8 cellular contexts compared by ENCODE assay signal in genomic region chr6:166989427-166990034, GRCh38. TPM values are rescaled to one million over a fixed set of nuclear protein-coding genes. Genes with fewer than 3 reads are reported as not detected.
DNase-seq lines count a peak whose midpoint lies in the region; ATAC-seq, FAIRE-seq and TF ChIP-seq lines count a peak whose summit lies in the region.

No MANE protein-coding gene starts in this region.

- no peaks in the 10 kb centered on the region for H3K27me3 ChIP-seq in bronchial epithelial cell (ENCODE audit: control insufficient read depth, insufficient read depth, low read length)
- H3K27me3 ChIP-seq in transverse colon = no peaks in the 10 kb centered on the region

- DNase-seq in AG09309 (ENCODE audit: low read depth) (no peak), T-helper 2 cell (peak in 4 of 5 experiments; percentile 5 to 74 (median 24)), bronchial epithelial cell (ENCODE audit: low read depth) (peak; percentile 20), mesothelial cell of epicardium (ENCODE audit: low spot score in 2 of 2, unreplicated experiment in 2 of 2) (no peak), transverse colon (no peak)

- no peak overlapping the region for H3K27ac ChIP-seq in transverse colon

- TF ChIP-seq POLR2A in GM18505 (IDR thresholded peaks at IDR 0.05; ENCODE audit: borderline replicate concordance, extremely low read depth, insufficient read depth, insufficient read length) (no peak), transverse colon (IDR thresholded peaks at IDR 0.05) (no peak)

- intact Hi-C loops in transverse colon (cut with DNase I; ENCODE audit: low total_unique reads) = loop anchor here (10.0 kb wide), 1 partner anchor 205 kb away; no protein-coding TSS in a partner anchor

- TF ChIP-seq CTCF in AG09309 (IDR thresholded peaks at IDR 0.05; ENCODE audit: control insufficient read depth, insufficient read depth, low read depth, low read length, missing control alignments) (peak; percentile 69), bronchial epithelial cell (IDR thresholded peaks at IDR 0.05; ENCODE audit: insufficient read depth, low read length, severe bottlenecking) (peak; percentile 54), mesothelial cell of epicardium (IDR thresholded peaks at IDR 0.05; ENCODE audit: unreplicated experiment) (no peak), transverse colon (IDR thresholded peaks at IDR 0.05) (peak; percentile 31 to 57 (median 47))

- H3K36me3 Mint-ChIP-seq in mesothelial cell of epicardium = no peaks in the 10 kb centered on the region

- ATAC-seq in GM18505 (IDR thresholded peaks at IDR 0.05; ENCODE audit: unreplicated experiment) (peak; percentile 68), HG03159 (IDR thresholded peaks at IDR 0.05; ENCODE audit: unreplicated experiment) (peak; percentile 78), GM19455 (IDR thresholded peaks at IDR 0.05; ENCODE audit: unreplicated experiment) (no peak)

- TF ChIP-seq EP300 in transverse colon (IDR thresholded peaks at IDR 0.05; ENCODE audit: low read depth) = no peak

- no peak overlapping the region for H3K4me3 Mint-ChIP-seq in mesothelial cell of epicardium

- H3K9me3 Mint-ChIP-seq in mesothelial cell of epicardium = peaks cover 6% of the 10 kb centered on the region

- 23 to 42% methylated on average over 4 to 10 of the region's 10 CpGs for WGBS in transverse colon (ENCODE audit: low coverage in 1 of 2), 2 donors

- H3K4me1 ChIP-seq in transverse colon = peaks cover 0 to 2% (median 0%) of the 10 kb centered on the region in 4 donors

- no peaks in the 10 kb centered on the region for H3K36me3 ChIP-seq in bronchial epithelial cell (ENCODE audit: control insufficient read depth, insufficient read depth, low read length)
- H3K36me3 ChIP-seq in transverse colon = no peaks in the 10 kb centered on the region

- in situ Hi-C loops in transverse colon (cut with MboI; ENCODE audit: low pct_ligation_motif_present in 1 of 4, low pct_unique_long_range_greater_than_20kb in 1 of 4, low sequenced_read_pairs in 3 of 4) = loop anchor here (5.0 to 25.0 kb wide), 4 partner anchors 145 to 352 kb away; partner anchors contain the start of gene RPS6KA2 (in 1 of the 4)

- H3K27me3 Mint-ChIP-seq in mesothelial cell of epicardium (ENCODE audit: low read depth) = no peaks in the 10 kb centered on the region

- H3K27ac Mint-ChIP-seq in mesothelial cell of epicardium = peak overlapping the region; percentile 88

- H3K4me3 ChIP-seq in AG09309 (ENCODE audit: control insufficient read depth, low read depth, low read length) = no peak overlapping the region
- H3K4me3 ChIP-seq in bronchial epithelial cell (ENCODE audit: low read depth, low read length) = no peak overlapping the region
- H3K4me3 ChIP-seq in transverse colon = no peak overlapping the region

- H3K4me1 Mint-ChIP-seq in mesothelial cell of epicardium = peaks cover 26% of the 10 kb centered on the region

- FAIRE-seq in bronchial epithelial cell (lab: Jason Lieb, UNC) = no peak

- no peaks in the 10 kb centered on the region for H3K9me3 ChIP-seq in transverse colon

RNA-seq across cellular contexts. Expression of gene CEP43, which starts 9.7 kb away (rescaled TPM):
- total RNA-seq in bronchial epithelial cell (11.8 and 14.0 TPM in 2 replicates), mesothelial cell of epicardium (24.9 to 27.9 TPM (median 27.5 TPM) in 3 replicates), transverse colon (10 to 100 TPM in 2 of 4 donors, 1 to 10 TPM in 2; 3.6 to 31.0 (median 14.3) TPM)

RNA-seq across cellular contexts. Expression of gene RNASET2, which starts 33.2 kb away (rescaled TPM):
- total RNA-seq in bronchial epithelial cell = 13.2 and 15.0 TPM in 2 replicates
- 37.0 to 42.3 TPM (median 41.5 TPM) in 3 replicates for total RNA-seq in mesothelial cell of epicardium
- 100 to 1,000 TPM; 121 to 191 (median 176) TPM for total RNA-seq in transverse colon

Comparison
In these comparisons a context has a peak if more than half of its experiments do, and no peak if none do; other contexts are left out.
1. DNase-seq: peak in T-helper 2 cell (4 of 5) and bronchial epithelial cell (single experiment); none in AG09309 (single experiment), mesothelial cell of epicardium (0 of 2) and transverse colon (single experiment).